ENCODE assay signal across 12 cellular contexts in the genomic region with DNA sequence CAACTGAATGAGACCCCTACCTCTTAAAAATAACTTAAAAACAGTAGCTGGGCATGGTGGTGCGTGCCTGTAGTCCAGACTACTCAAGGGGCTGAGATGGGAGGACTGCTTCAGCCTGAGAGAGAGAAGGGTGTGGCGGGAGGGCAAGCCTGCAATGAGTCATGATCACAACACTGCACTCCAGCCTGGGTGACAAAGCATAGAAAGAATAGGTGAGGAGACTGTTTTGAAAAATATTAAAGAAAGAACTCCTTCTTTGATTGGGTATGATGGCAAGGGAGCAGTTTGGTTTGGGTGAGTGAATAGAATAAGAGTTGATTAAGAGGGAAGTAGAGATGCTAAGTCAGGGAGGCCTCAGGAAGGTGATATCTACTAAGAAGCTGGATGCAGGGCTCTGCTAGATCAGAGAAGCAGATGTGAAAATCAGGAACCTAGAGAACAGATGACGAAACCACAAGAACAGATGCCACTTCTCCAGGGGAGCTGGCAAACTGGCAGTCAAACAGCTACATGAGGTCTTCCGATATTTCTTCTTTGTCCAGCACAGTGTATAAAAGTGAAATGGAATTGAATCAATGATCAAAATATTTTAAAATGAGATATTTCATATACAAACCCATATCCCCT.
DNase-seq lines count a peak whose midpoint lies in the region; ATAC-seq and TF ChIP-seq lines count a peak whose summit lies in the region.
"Had no signal": no experiment of that assay in that cellular context is flagged by ENCODE, and none has a peak within 500 bp of the region (broad histone marks: within the 10 kb centered on the region; RNA-seq: fewer than 3 reads in every experiment).

No MANE protein-coding gene starts in this region.

- no peak overlapping the region for H3K4me2 ChIP-seq in fibroblast of lung (ENCODE audit: extremely low read depth, insufficient read depth, low read length)

- no peak for ATAC-seq in GM18907 (IDR thresholded peaks at IDR 0.05; ENCODE audit: unreplicated experiment)
- ATAC-seq in HG03196 (IDR thresholded peaks at IDR 0.05; ENCODE audit: unreplicated experiment): no peak
- ATAC-seq in right cardiac atrium: no peak

- DNase-seq in A172 (ENCODE audit: low spot score) (peak; percentile 49), HK-2 (ENCODE audit: unreplicated experiment) (peak; percentile 12), RPMI8226 (peak; percentile 36), fibroblast of lung (ENCODE audit: low read depth in 2 of 2) (peak; percentile 14 to 40), Caco-2 (no peak), right cardiac atrium (no peak)
- DNase-seq: activated T-cell treated with anti-CD3 and anti-CD28 coated beads for 4 hours, glutamatergic neuron, NCI-H510A had no signal

- no peak overlapping the region for H3K4me3 ChIP-seq in fibroblast of lung (replicated peaks in 1 of 4; ENCODE audit: control extremely low read depth in 1 of 4, insufficient read depth in 1 of 4, low read depth in 3 of 4, low read length in 4 of 4)
- no peak overlapping the region for H3K4me3 ChIP-seq in Caco-2 (ENCODE audit: low read depth, low read length)
- no peak overlapping the region for H3K4me3 ChIP-seq in right cardiac atrium (ENCODE audit: low read length)

- H3K4me1 Mint-ChIP-seq in Caco-2 (ENCODE audit: low read depth, unreplicated experiment): no peaks in the 10 kb centered on the region

- POLR2A ChIA-PET in Caco-2 (lab: Charles Lee): no interaction called here

- WGBS in right cardiac atrium: 84% methylated on average over 4 of the region's 4 CpGs

- no peaks in the 10 kb centered on the region for H3K9me3 Mint-ChIP-seq in Caco-2 (ENCODE audit: unreplicated experiment)
- H3K9me3 Mint-ChIP-seq: T-helper 1 cell treated with Interleukin-12 subunit alpha and Interleukin-12 subunit beta and Interleukin-4 antibody, amounts not matched to agents 30 μg/mL and 1 μg/mL, for 36 hours had no signal

- H3K4me1 ChIP-seq in fibroblast of lung (ENCODE audit: control insufficient read depth, extremely low read depth, insufficient read depth, low read length) (no peaks in the 10 kb centered on the region), Caco-2 (0 out of 2 replicates have a peak, but pooled peaks cover 6% of the 10 kb centered on the region), right cardiac atrium (ENCODE audit: control insufficient read depth, insufficient read depth, low read length) (peaks cover 1% of the 10 kb centered on the region)

- no peaks in the 10 kb centered on the region for H3K27me3 Mint-ChIP-seq in Caco-2 (ENCODE audit: insufficient read depth, unreplicated experiment)

- CTCF ChIA-PET in Caco-2 (lab: Charles Lee): no interaction called here

- intact Hi-C loops in Caco-2 (cut with micrococcal nuclease; ENCODE audit: unreplicated experiment) (no loop called here), right cardiac atrium (cut with DNase I) (no loop called here)

- no peaks in the 10 kb centered on the region for H3K27me3 ChIP-seq in fibroblast of lung (ENCODE audit: control insufficient read depth, insufficient read depth, low read length)
- H3K27me3 ChIP-seq in Caco-2 (replicated peaks; ENCODE audit: control insufficient read depth, insufficient read depth, low read length): no peaks in the 10 kb centered on the region
- H3K27me3 ChIP-seq in right cardiac atrium (ENCODE audit: control insufficient read depth, insufficient read depth): no peaks in the 10 kb centered on the region

- no peak overlapping the region for H3K9ac ChIP-seq in fibroblast of lung (ENCODE audit: insufficient read depth, low read length)

- no TSS peak for BruUV-seq in Caco-2 (replicated peaks; lab: Mats Ljungman, UMichigan)

- no peak overlapping the region for H3K4me3 Mint-ChIP-seq in Caco-2 (ENCODE audit: unreplicated experiment)
- H3K4me3 Mint-ChIP-seq: T-helper 1 cell treated with Interleukin-12 subunit alpha and Interleukin-12 subunit beta and Interleukin-4 antibody, amounts not matched to agents 30 μg/mL and 1 μg/mL, for 36 hours had no signal

- no peaks in the 10 kb centered on the region for H3K36me3 ChIP-seq in fibroblast of lung (ENCODE audit: control insufficient read depth, insufficient read depth, low read length)
- no peaks in the 10 kb centered on the region for H3K36me3 ChIP-seq in Caco-2 (ENCODE audit: control insufficient read depth, insufficient read depth, low read length)

- H3K36me3 Mint-ChIP-seq in Caco-2 (ENCODE audit: insufficient read depth, unreplicated experiment): no peaks in the 10 kb centered on the region

- TF ChIP-seq CTCF in fibroblast of lung (conservative IDR thresholded peaks at IDR 0.05 in 1 of 2, IDR thresholded peaks at IDR 0.05 in 1 of 2; ENCODE audit: low read depth in 1 of 2, low read length in 2 of 2) (no peak), Caco-2 (IDR thresholded peaks at IDR 0.05; ENCODE audit: insufficient read depth in 1 of 2, low read depth in 1 of 2, low read length in 1 of 2, severe bottlenecking in 1 of 2, unreplicated experiment in 1 of 2) (no peak)

- H3K27ac ChIP-seq in fibroblast of lung (ENCODE audit: insufficient read depth, low read length) (no peak overlapping the region), right cardiac atrium (ENCODE audit: low read length) (no peak overlapping the region)

- H3K9me3 ChIP-seq in fibroblast of lung (ENCODE audit: control insufficient read depth, insufficient read depth, low read depth, low read length) (no peaks in the 10 kb centered on the region), Caco-2 (no peaks in the 10 kb centered on the region), right cardiac atrium (ENCODE audit: control insufficient read depth, low read length) (no peaks in the 10 kb centered on the region)

- no peaks in the 10 kb centered on the region for H4K20me1 ChIP-seq in fibroblast of lung (ENCODE audit: control insufficient read depth, extremely low read depth, insufficient read depth, low read length)

- H3K27ac Mint-ChIP-seq in Caco-2 (ENCODE audit: unreplicated experiment): no peak overlapping the region
- H3K27ac Mint-ChIP-seq: T-helper 1 cell treated with Interleukin-12 subunit alpha and Interleukin-12 subunit beta and Interleukin-4 antibody, amounts not matched to agents 30 μg/mL and 1 μg/mL, for 36 hours had no signal

- H3K79me2 ChIP-seq in fibroblast of lung (ENCODE audit: control insufficient read depth, insufficient read depth, low read length): no peaks in the 10 kb centered on the region

- H2AFZ ChIP-seq in fibroblast of lung (ENCODE audit: low read length): no peak overlapping the region

Comparison
In these comparisons a context has a peak if more than half of its experiments do, and no peak if none do; other contexts are left out.
1. DNase-seq: peak in A172 (single experiment), HK-2 (single experiment), RPMI8226 (single experiment) and fibroblast of lung (2 of 2); none in Caco-2 (0 of 2) and right cardiac atrium (0 of 3).